ENCODE assay signal across 8 cellular contexts in the genomic region with DNA sequence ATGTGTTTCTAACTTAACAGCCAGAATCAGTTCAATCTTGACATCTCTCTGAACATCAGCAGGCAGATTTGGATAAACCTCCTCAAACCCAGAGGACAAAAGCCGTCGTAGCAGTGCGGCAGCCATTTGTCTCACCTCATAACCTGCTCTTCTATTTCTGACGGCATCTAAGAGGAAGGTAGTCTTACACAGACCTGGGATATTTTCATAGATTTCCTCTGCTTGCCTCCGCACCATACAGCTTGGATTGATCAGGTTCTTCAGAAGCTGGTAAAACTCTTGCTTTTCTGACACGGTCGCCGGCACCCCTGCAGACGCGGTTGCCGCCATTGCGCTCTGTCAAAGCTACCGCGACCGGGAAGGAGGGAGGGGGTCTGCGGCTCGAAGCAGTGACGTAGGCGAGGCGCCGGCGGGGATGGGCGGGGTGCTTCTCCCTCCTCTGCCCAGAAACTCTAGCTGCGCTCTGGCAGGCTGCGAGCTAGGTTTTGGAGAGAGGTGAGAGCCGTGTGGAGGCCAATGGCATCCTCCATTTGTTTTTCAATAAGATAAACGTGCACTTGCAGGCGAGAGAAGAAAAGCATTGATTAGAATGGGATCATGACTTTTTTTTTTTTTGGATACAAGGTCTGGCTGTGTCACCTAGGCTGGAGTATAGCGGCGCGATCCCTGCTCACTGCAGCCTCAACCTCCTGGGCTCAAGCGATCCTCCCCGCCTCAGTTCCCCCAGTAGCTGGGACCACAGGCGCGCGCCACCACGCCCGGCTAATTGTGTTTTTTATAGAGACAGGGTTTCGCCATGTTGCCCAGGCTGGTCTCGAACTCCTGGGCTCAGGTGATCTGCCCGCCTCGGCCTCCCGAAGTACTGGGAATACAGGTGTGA. TPM values are rescaled to one million over a fixed set of nuclear protein-coding genes. Genes with fewer than 3 reads are reported as not detected.
DNase-seq lines count a peak whose midpoint lies in the region; ATAC-seq and TF ChIP-seq lines count a peak whose summit lies in the region.

A gene (minus strand): TSS at position 347 of the 880 bp plus-strand sequence. CDS start 17 bp downstream, at position 330.

- peak; percentile 83 to 93 (median 91) for DNase-seq in CD8-positive, alpha-beta T cell
- peak; percentile 67 to 91 for DNase-seq in HL-60 (ENCODE audit: low read depth in 1 of 2, low spot score in 1 of 2)
- DNase-seq in NK-92 treated with Interleukin-12 subunit alpha and Interleukin-12 subunit beta, amount 100 ng/mL, for 24 hours (lab: John Stamatoyannopoulos, UW), result peak; percentile 83
- DNase-seq in activated CD8-positive, alpha-beta memory T cell treated with anti-CD3 and anti-CD28 coated beads for 4 hours (ENCODE audit: low read depth in 2 of 2), result peak; percentile 79 to 82
- DNase-seq in effector memory CD4-positive, alpha-beta T cell, result peak; percentile 77 to 82 (median 81)
- peak; percentile 91 for DNase-seq in medulla oblongata (ENCODE audit: extremely low spot score)
- DNase-seq in stimulated activated CD8-positive, alpha-beta memory T cell treated with anti-CD3 and anti-CD28 coated beads, Interleukin-12 subunit alpha, Interleukin-12 subunit beta, amount 100 ng/mL, for 1 hour (ENCODE audit: low read depth), result peak; percentile 82

- peak within 1 kb of the TSS; percentile 76 for H3K4me3 ChIP-seq in CD8-positive, alpha-beta T cell (ENCODE audit: low read depth, low read length)
- peak within 1 kb of the TSS; percentile 74 for H3K4me3 ChIP-seq in HL-60 (replicated peaks; ENCODE audit: insufficient read depth, low read length)
- peak within 1 kb of the TSS; percentile 81 for H3K4me3 ChIP-seq in effector memory CD4-positive, alpha-beta T cell (ENCODE audit: insufficient read depth, low read depth, low read length, poor library complexity, severe bottlenecking)

- H3K27ac Mint-ChIP-seq in CD8-positive, alpha-beta T cell, result peak within 1 kb of the TSS; percentile 98

- H3K36me3 Mint-ChIP-seq in CD8-positive, alpha-beta T cell, result peaks cover 44% of the 10 kb centered on the region

- H3K27me3 Mint-ChIP-seq in CD8-positive, alpha-beta T cell (ENCODE audit: low read depth), result no peaks in the 10 kb centered on the region

- POLR2A ChIA-PET in CD8-positive, alpha-beta T cell (lab: Charles Lee), result interaction anchor here (0.5 to 2.3 kb wide), 13 partner anchors 8 to 766 kb away, joined by 3 to 12 read pairs (median 3); a partner anchor contains a TSS

- CTCF ChIA-PET in CD8-positive, alpha-beta T cell (lab: Charles Lee), result interaction anchor here (2.0 to 2.1 kb wide), 2 partner anchors 8 to 9 kb away, joined by 5 to 9 read pairs; no protein-coding TSS in a partner anchor

- peak within 1 kb of the TSS; percentile 93 for H3K4me3 Mint-ChIP-seq in CD8-positive, alpha-beta T cell

- H3K9me3 Mint-ChIP-seq in CD8-positive, alpha-beta T cell, result peaks cover 24% of the 10 kb centered on the region

- peaks cover 12% of the 10 kb centered on the region for H3K4me1 ChIP-seq in CD8-positive, alpha-beta T cell (ENCODE audit: insufficient read depth, low read length)
- peaks cover 6% of the 10 kb centered on the region for H3K4me1 ChIP-seq in effector memory CD4-positive, alpha-beta T cell (ENCODE audit: control insufficient read depth, insufficient read depth, low read length, poor library complexity, severe bottlenecking)

- H3K4me1 Mint-ChIP-seq in CD8-positive, alpha-beta T cell (ENCODE audit: low read depth), result peaks cover 32% of the 10 kb centered on the region

- no peak for TF ChIP-seq CTCF in CD8-positive, alpha-beta T cell (IDR thresholded peaks at IDR 0.05)
- TF ChIP-seq CTCF in HL-60 (IDR thresholded peaks at IDR 0.05; ENCODE audit: insufficient read depth, low read length), result no peak

- H3K9me3 ChIP-seq in CD8-positive, alpha-beta T cell (ENCODE audit: low read length), result no peaks in the 10 kb centered on the region
- no peaks in the 10 kb centered on the region for H3K9me3 ChIP-seq in effector memory CD4-positive, alpha-beta T cell (ENCODE audit: control insufficient read depth, low read length)

- peak within 1 kb of the TSS; percentile 87 for H3K27ac ChIP-seq in CD8-positive, alpha-beta T cell (ENCODE audit: low read depth, low read length)
- peak within 1 kb of the TSS; percentile 80 for H3K27ac ChIP-seq in HL-60 (replicated peaks)
- peak within 1 kb of the TSS; percentile 78 for H3K27ac ChIP-seq in effector memory CD4-positive, alpha-beta T cell (ENCODE audit: insufficient read depth, low read length, poor library complexity, severe bottlenecking)

- H3K36me3 ChIP-seq in CD8-positive, alpha-beta T cell (ENCODE audit: insufficient read depth, low read length), result no peaks in the 10 kb centered on the region
- H3K36me3 ChIP-seq in effector memory CD4-positive, alpha-beta T cell (ENCODE audit: control insufficient read depth, insufficient read depth, low read length), result peaks cover 7% of the 10 kb centered on the region

- intact Hi-C loops in CD8-positive, alpha-beta T cell (cut with DNase I, micrococcal nuclease), result loop anchor here (1.0 to 2.0 kb wide), 2 partner anchors 8 to 667 kb away; no protein-coding TSS in a partner anchor

- no peaks in the 10 kb centered on the region for H3K27me3 ChIP-seq in CD8-positive, alpha-beta T cell (ENCODE audit: insufficient read depth, low read length)
- H3K27me3 ChIP-seq in HL-60 (ENCODE audit: insufficient read depth, poor library complexity, severe bottlenecking), result no peaks in the 10 kb centered on the region
- H3K27me3 ChIP-seq in effector memory CD4-positive, alpha-beta T cell (replicated peaks; ENCODE audit: control insufficient read depth, insufficient read depth, low read length, poor library complexity, severe bottlenecking), result no peaks in the 10 kb centered on the region

- peak; percentile 99 for ATAC-seq in CD8-positive, alpha-beta T cell
- ATAC-seq in GM19463 (IDR thresholded peaks at IDR 0.05; ENCODE audit: unreplicated experiment), result peak; percentile 100

RNA-seq across cellular contexts. Expression of the gene that starts here (rescaled TPM):
- total RNA-seq in CD8-positive, alpha-beta T cell, result 10 to 100 TPM; 38.1 to 39.7 TPM

Comparison
In these comparisons a context has a peak if more than half of its experiments do, and no peak if none do; other contexts are left out.
1. Peak in every context shown above with its lines: DNase-seq, ATAC-seq, H3K4me3 ChIP-seq and H3K27ac ChIP-seq.